Comparison of ENCODE assay signal across 1 cellular context in the genomic region with DNA sequence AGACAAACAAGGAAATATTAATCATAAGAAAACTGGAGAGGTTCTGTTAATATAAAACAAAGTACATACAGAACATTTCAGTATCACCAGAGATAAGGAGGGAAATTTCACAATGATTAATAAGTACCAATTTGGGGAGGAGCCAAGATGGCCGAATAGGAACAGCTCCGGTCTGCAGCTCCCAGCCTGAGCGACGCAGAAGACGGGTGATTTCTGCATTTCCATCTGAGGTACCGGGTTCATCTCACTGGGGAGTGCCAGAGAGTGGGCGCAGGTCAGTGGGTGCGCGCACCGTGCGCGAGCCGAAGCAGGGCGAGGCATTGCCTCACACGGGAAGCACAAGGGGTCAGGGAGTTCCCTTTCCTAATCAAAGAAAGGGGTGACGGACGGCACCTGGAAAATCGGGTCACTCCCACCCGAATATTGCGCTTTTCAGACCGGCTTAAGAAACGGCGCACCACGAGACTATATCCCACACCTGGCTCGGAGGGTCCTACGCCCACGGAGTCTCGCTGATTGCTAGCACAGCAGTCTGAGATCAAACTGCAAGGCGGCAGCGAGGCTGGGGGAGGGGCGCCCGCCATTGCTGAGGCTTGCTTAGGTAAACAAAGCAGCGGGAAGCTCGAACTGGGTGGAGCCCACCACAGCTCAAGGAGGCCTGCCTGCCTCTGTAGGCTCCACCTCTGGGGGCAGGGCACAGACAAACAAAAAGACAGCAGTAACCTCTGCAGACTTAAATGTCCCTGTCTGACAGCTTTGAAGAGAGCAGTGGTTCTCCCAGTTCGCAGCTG. TPM values are rescaled to one million over a fixed set of nuclear protein-coding genes. Genes with fewer than 3 reads are reported as not detected.
"Had no signal": no experiment of that assay in that cellular context is flagged by ENCODE, and none has a peak within 500 bp of the region (broad histone marks: within the 10 kb centered on the region; RNA-seq: fewer than 3 reads in every experiment).

No MANE protein-coding gene starts in this region.

RNA-seq across cellular contexts. Expression of a gene that starts 44.0 kb away (rescaled TPM):
- total RNA-seq: ascending aorta had no signal
